ENCODE assay signal across 18 cellular contexts in the genomic region with DNA sequence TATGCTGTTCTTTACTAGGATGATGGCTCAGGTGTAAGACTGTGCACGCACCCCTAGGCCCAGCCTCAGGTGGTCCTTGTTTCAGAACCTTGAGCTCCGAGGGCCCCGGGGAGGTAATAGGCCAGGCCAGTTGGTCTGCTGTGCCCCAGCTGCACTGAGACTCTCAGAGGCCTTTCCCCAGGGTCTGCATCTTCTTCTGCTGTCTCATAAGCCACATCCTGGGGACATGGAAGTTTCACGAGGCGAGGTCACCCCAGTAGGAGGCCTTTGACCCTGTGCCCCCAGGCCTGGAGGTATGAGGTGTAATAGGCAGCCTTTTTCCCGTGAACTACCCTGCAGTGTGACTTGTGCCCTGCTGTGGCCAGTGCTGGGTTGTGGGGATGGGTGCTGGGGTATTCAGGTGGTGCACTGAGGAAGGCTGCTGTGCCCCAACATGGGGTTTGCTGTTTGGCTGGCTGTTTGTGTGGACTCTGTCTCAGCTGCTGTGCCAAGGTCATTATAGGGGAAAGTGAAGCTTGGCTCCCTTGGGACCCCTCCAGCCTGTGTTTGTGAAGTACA. TPM values are rescaled to one million over a fixed set of nuclear protein-coding genes. Genes with fewer than 3 reads are reported as not detected.
"Had no signal": no experiment of that assay in that cellular context is flagged by ENCODE, and none has a peak within 500 bp of the region (broad histone marks: within the 10 kb centered on the region; RNA-seq: fewer than 3 reads in every experiment).

No MANE protein-coding gene starts in this region.

- FAIRE-seq: endothelial cell of umbilical vein had no signal

- H3K4me3 ChIP-seq: breast epithelium, heart left ventricle, stomach, thyroid gland, vagina had no signal

- H3K4me3 Mint-ChIP-seq: activated naive CD8-positive, alpha-beta T cell treated with anti-CD3 and anti-CD28 coated beads for 36 hours; activated T-cell treated with anti-CD3 and anti-CD28 coated beads, Interleukin-2, amount 50 U/mL, for 72 hours; nephron progenitor cell had no signal

- H3K36me3 ChIP-seq: breast epithelium, thyroid gland, vagina had no signal

- DNase-seq: activated gamma-delta T cell treated with Interleukin-2 at 50 U/mL for 16 hours; activated naive CD8-positive, alpha-beta T cell treated with anti-CD3 and anti-CD28 coated beads for 36 hours; activated T-cell treated with anti-CD3 and anti-CD28 coated beads, Interleukin-2, amount 50 U/mL, for 72 hours; anterior cingulate cortex; foreskin keratinocyte; heart left ventricle; mammary epithelial cell; nephron progenitor cell; stimulated activated CD4-positive, alpha-beta T cell treated with anti-CD3 and anti-CD28 coated beads, Interleukin-2, amount 100 ng/mL, for 48 hours; stomach; thyroid gland had no signal

- H3K9me3 ChIP-seq: breast epithelium, heart left ventricle, stomach, thyroid gland, vagina had no signal

- H3K27me3 Mint-ChIP-seq: activated naive CD8-positive, alpha-beta T cell treated with anti-CD3 and anti-CD28 coated beads for 36 hours had no signal

- H3K27me3 ChIP-seq: breast epithelium, foreskin keratinocyte, heart left ventricle, stomach, thyroid gland, vagina had no signal

- H3K27ac ChIP-seq: breast epithelium, foreskin keratinocyte, heart left ventricle, stomach, thyroid gland, vagina had no signal

- H3K4me1 ChIP-seq: breast epithelium, foreskin keratinocyte had no signal

- H3K27ac Mint-ChIP-seq: activated naive CD8-positive, alpha-beta T cell treated with anti-CD3 and anti-CD28 coated beads for 36 hours; activated T-cell treated with anti-CD3 and anti-CD28 coated beads, Interleukin-2, amount 50 U/mL, for 72 hours had no signal

- ATAC-seq: activated CD4-positive, CD25-positive, alpha-beta regulatory T cell treated with anti-CD3 and anti-CD28 coated beads, Interleukin-2, amount 50 U/mL, for 24 hours; foreskin keratinocyte; heart left ventricle; left lobe of liver had no signal

- H3K9me3 Mint-ChIP-seq: activated naive CD8-positive, alpha-beta T cell treated with anti-CD3 and anti-CD28 coated beads for 36 hours; activated T-cell treated with anti-CD3 and anti-CD28 coated beads, Interleukin-2, amount 50 U/mL, for 72 hours; nephron progenitor cell had no signal

RNA-seq across cellular contexts. Expression of a gene that starts 6.9 kb away (rescaled TPM):
- total RNA-seq: osteocyte, pulmonary artery endothelial cell had no signal
- polyA plus RNA-seq: mammary epithelial cell had no signal

RNA-seq across cellular contexts. Expression of a gene that starts 35.3 kb away (rescaled TPM):
- polyA plus RNA-seq: mammary epithelial cell had no signal
